ENCODE assay signal across 9 cellular contexts in the genomic region with DNA sequence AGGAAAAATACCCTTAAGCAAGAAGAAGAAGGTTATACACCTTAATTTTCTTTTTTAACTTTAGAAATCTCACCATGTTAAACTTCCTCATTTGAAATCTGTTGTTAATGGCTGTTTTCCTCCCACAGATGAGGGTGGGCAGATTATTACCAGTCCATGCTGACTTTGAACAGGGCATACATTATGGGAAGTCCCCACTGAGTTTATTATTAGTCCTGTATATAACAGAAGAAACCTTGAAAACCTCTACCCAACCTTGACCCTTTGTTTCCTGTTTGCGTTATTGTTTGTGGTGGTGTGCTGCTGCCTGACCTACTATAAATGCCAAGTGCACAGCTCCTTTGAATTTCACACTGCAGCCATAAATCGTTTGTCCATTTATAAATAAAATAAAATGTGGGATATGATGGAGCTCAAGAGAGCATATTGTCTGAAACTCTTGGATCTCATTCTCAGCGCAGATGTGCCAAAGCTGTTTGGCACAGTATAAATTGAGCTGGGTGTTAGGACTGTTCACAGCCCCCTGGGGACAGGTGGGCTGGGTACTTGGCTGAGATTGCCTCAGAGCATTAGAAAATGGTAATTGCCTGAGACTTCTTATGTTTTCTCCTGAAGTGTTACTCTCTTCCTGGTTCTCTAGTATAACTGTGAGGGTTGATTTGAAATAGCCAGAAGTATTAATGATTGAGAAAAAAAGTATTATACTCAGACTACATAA.
A peak's percentile ranks its signal among the peaks of the same experiment; 100 is the strongest.
DNase-seq lines count a peak whose midpoint lies in the region; ATAC-seq and TF ChIP-seq lines count a peak whose summit lies in the region.
"Had no signal": no experiment of that assay in that cellular context is flagged by ENCODE, and none has a peak within 500 bp of the region (broad histone marks: within the 10 kb centered on the region; RNA-seq: fewer than 3 reads in every experiment).

No MANE protein-coding gene starts in this region.

- 14 to 20% (median 19%) methylated on average over 3 of the region's 3 CpGs for WGBS in psoas muscle, 3 donors

- H3K79me2 ChIP-seq in Karpas-422 (ENCODE audit: low read length) = no peaks in the 10 kb centered on the region

- H3K9me3 ChIP-seq in psoas muscle (no peaks in the 10 kb centered on the region), SJCRH30 (replicated peaks) (no peaks in the 10 kb centered on the region), Karpas-422 (ENCODE audit: low read length) (peaks cover 15% of the 10 kb centered on the region; the same call in 1 of the 2 replicates)

- no peaks in the 10 kb centered on the region for H3K36me3 ChIP-seq in psoas muscle (ENCODE audit: insufficient read depth in 1 of 2, low read depth in 1 of 2)
- no peaks in the 10 kb centered on the region for H3K36me3 ChIP-seq in SJCRH30
- no peaks in the 10 kb centered on the region for H3K36me3 ChIP-seq in Karpas-422 (ENCODE audit: insufficient read depth, low read length)

- H3K9me2 ChIP-seq in Karpas-422 (replicated peaks; ENCODE audit: insufficient read depth, low read length) = no peaks in the 10 kb centered on the region

- H4K20me1 ChIP-seq in Karpas-422 (ENCODE audit: insufficient read depth, low read depth, low read length) = no peaks in the 10 kb centered on the region

- H2AFZ ChIP-seq in Karpas-422 (ENCODE audit: low read length) = no peak overlapping the region

- H3K9ac ChIP-seq in Karpas-422 (ENCODE audit: low read length) = no peak overlapping the region

- no peak for TF ChIP-seq CTCF in psoas muscle (IDR thresholded peaks at IDR 0.05)

- no peak overlapping the region for H3K4me3 Mint-ChIP-seq in effector memory CD8-positive, alpha-beta T cell
- H3K4me3 Mint-ChIP-seq: dendritic cell treated with granulocyte-macrophage colony-stimulating factor and Interleukin-4, amounts not matched to agents 40 ng/mL and 50 ng/mL, for 4 days had no signal

- intact Hi-C loops in psoas muscle (cut with DNase I) = no loop called here

- H3K27ac ChIP-seq in psoas muscle = no peak overlapping the region
- H3K27ac ChIP-seq in SJCRH30 = no peak overlapping the region
- no peak overlapping the region for H3K27ac ChIP-seq in Karpas-422 (ENCODE audit: low read length)

- peak; percentile 95 for ATAC-seq in GM18861 (IDR thresholded peaks at IDR 0.05; ENCODE audit: unreplicated experiment)
- peak; percentile 87 for ATAC-seq in GM21723 (IDR thresholded peaks at IDR 0.05; ENCODE audit: unreplicated experiment)
- peak; percentile 92 for ATAC-seq in HG03460 (IDR thresholded peaks at IDR 0.05; ENCODE audit: unreplicated experiment)
- ATAC-seq in effector memory CD8-positive, alpha-beta T cell (replicated peaks) = peak; percentile 41
- no peak for ATAC-seq in psoas muscle

- no peak for DNase-seq in effector memory CD8-positive, alpha-beta T cell
- DNase-seq in psoas muscle (no peak), SJCRH30 (no peak), Karpas-422 (no peak), NCI-H146 treated with DMSO at 0.1 percent for 48 hours (lab: John Stamatoyannopoulos, UW; ENCODE audit: unreplicated experiment) (no peak)

- H3K36me3 Mint-ChIP-seq in effector memory CD8-positive, alpha-beta T cell (ENCODE audit: insufficient read depth) = no peaks in the 10 kb centered on the region

- H3K4me3 ChIP-seq in psoas muscle (no peak overlapping the region), SJCRH30 (no peak overlapping the region), Karpas-422 (ENCODE audit: low read length) (no peak overlapping the region)

- H3K27me3 ChIP-seq in psoas muscle (ENCODE audit: insufficient read depth in 3 of 3, low read length in 2 of 3) (no peaks in the 10 kb centered on the region), SJCRH30 (no peaks in the 10 kb centered on the region), Karpas-422 (ENCODE audit: low read length) (no peaks in the 10 kb centered on the region)

- H3K27ac Mint-ChIP-seq in effector memory CD8-positive, alpha-beta T cell = no peak overlapping the region
- H3K27ac Mint-ChIP-seq: dendritic cell treated with granulocyte-macrophage colony-stimulating factor and Interleukin-4, amounts not matched to agents 40 ng/mL and 50 ng/mL, for 4 days had no signal

- H3K4me2 ChIP-seq in Karpas-422 (ENCODE audit: low read depth, low read length, poor library complexity, severe bottlenecking) = no peak overlapping the region

- no peaks in the 10 kb centered on the region for H3K4me1 Mint-ChIP-seq in effector memory CD8-positive, alpha-beta T cell (ENCODE audit: low read depth in 2 of 2)

- H3K9me3 Mint-ChIP-seq in effector memory CD8-positive, alpha-beta T cell = peaks cover 0 to 3% of the 10 kb centered on the region in 2 donors
- H3K9me3 Mint-ChIP-seq: dendritic cell treated with granulocyte-macrophage colony-stimulating factor and Interleukin-4, amounts not matched to agents 40 ng/mL and 50 ng/mL, for 4 days had no signal

- H3K27me3 Mint-ChIP-seq in effector memory CD8-positive, alpha-beta T cell = no peaks in the 10 kb centered on the region
- H3K27me3 Mint-ChIP-seq: dendritic cell treated with granulocyte-macrophage colony-stimulating factor and Interleukin-4, amounts not matched to agents 40 ng/mL and 50 ng/mL, for 4 days had no signal

- H3K4me1 ChIP-seq in psoas muscle (no peaks in the 10 kb centered on the region), SJCRH30 (no peaks in the 10 kb centered on the region), Karpas-422 (ENCODE audit: low read length) (no peaks in the 10 kb centered on the region)

Comparison
In these comparisons a context has a peak if more than half of its experiments do, and no peak if none do; other contexts are left out.
1. ATAC-seq: peak in GM18861 (single experiment), GM21723 (single experiment), HG03460 (single experiment) and effector memory CD8-positive, alpha-beta T cell (single experiment); none in psoas muscle (0 of 4).